ENCODE assay signal across 2 cellular contexts in genomic region chr6:42026540-42026939, GRCh38.
TF ChIP-seq lines count a peak whose summit lies in the region.

No MANE protein-coding gene starts in this region.

TF ChIP-seq in IMR-90, 13 proteins besides CTCF, POLR2A, EP300 and RAD21:
- TF ChIP-seq MAFK (IDR thresholded peaks at IDR 0.05; ENCODE audit: low read depth, low read length) (no peak), RFX5 (IDR thresholded peaks at IDR 0.05; ENCODE audit: low read depth, low read length) (no peak), CEBPB (IDR thresholded peaks at IDR 0.05; ENCODE audit: low read depth, low read length) (no peak), FOS (IDR thresholded peaks at IDR 0.05; ENCODE audit: low read depth, low read length) (no peak), MXI1 (IDR thresholded peaks at IDR 0.05; ENCODE audit: borderline replicate concordance, low read depth, low read length) (no peak), BHLHE40 (IDR thresholded peaks at IDR 0.05; ENCODE audit: low read depth, low read length) (no peak), RCOR1 (IDR thresholded peaks at IDR 0.05; ENCODE audit: insufficient replicate concordance, low read length) (no peak), CHD1 (IDR thresholded peaks at IDR 0.05; ENCODE audit: low read depth, low read length) (no peak), SMC3 (IDR thresholded peaks at IDR 0.05; ENCODE audit: low read depth, low read length) (no peak), USF2 (IDR thresholded peaks at IDR 0.05; ENCODE audit: low read depth, low read length) (no peak), MAZ (IDR thresholded peaks at IDR 0.05; ENCODE audit: borderline replicate concordance, low read depth, low read length) (no peak), NFE2L2 (IDR thresholded peaks at IDR 0.05; ENCODE audit: low read depth, low read length) (no peak)
TF ChIP-seq in IMR-90: peak in this region for 0.

TF ChIP-seq in GM23338, 12 proteins besides CTCF, POLR2A, EP300 and RAD21:
- TF ChIP-seq ZNF114 (CRISPR knock-in tag; IDR thresholded peaks at IDR 0.05) (no peak), JUNB (IDR thresholded peaks at IDR 0.05; ENCODE audit: unreplicated experiment) (no peak)
